ENCODE assay signal across 15 cellular contexts in the genomic region with DNA sequence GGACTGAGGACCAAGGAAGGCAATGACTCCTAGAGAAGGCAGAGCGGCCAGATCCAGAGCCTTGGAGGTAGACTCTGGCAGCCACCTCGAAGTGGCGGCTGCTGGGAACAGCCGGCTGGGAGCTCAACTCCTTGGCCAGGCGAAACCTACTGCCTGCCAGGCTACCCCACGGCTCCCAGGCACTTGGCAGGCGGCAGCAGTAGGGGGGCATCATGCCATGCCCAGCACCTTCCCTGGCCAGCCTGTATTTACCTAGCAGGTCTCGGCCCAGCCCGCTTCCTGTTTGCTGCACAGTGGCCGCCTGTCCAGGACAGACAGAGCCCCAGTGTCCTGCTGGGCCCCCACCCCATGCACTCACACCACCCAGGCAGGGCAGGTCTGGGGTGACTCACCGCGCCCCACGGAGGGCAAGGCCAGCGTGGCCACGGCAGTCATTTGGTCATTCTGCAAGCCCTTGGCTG. TPM values are rescaled to one million over a fixed set of nuclear protein-coding genes. Genes with fewer than 3 reads are reported as not detected.
A peak's percentile ranks its signal among the peaks of the same experiment; 100 is the strongest.
DNase-seq lines count a peak whose midpoint lies in the region; ATAC-seq and TF ChIP-seq lines count a peak whose summit lies in the region.
"Had no signal": no experiment of that assay in that cellular context is flagged by ENCODE, and none has a peak within 500 bp of the region (broad histone marks: within the 10 kb centered on the region; RNA-seq: fewer than 3 reads in every experiment).

No MANE protein-coding gene starts in this region.

- peaks cover 8% of the 10 kb centered on the region in 2 donors for H3K4me1 Mint-ChIP-seq in natural killer cell treated with Interleukin-12 subunit alpha and Interleukin-12 subunit beta and Interleukin-15 and Interleukin-18, amount 100 ng/mL, for 72 hours (ENCODE audit: low read depth in 2 of 2)
- H3K4me1 Mint-ChIP-seq: stimulated activated naive B cell treated with anti-CD40 and anti-IgM and Interleukin-4, amounts not matched to agents 10 μg/mL and 1 μg/mL and 100 μg/mL, for 72 hours had no signal

- TF ChIP-seq CTCF in lower lobe of right lung (IDR thresholded peaks at IDR 0.05): no peak

- no peak overlapping the region for H3K4me3 ChIP-seq in lower lobe of right lung

- no peak overlapping the region for H3K27ac Mint-ChIP-seq in natural killer cell treated with Interleukin-12 subunit alpha and Interleukin-12 subunit beta and Interleukin-15 and Interleukin-18, amount 100 ng/mL, for 72 hours
- H3K27ac Mint-ChIP-seq: activated naive CD8-positive, alpha-beta T cell; HFFc6; memory B cell; stimulated activated naive B cell treated with anti-CD40 and anti-IgM and Interleukin-4, amounts not matched to agents 10 μg/mL and 1 μg/mL and 100 μg/mL, for 72 hours had no signal

- DNase-seq in COR-L47 (lab: John Stamatoyannopoulos, UW) (peak; percentile 24), NCI-H446 (lab: John Stamatoyannopoulos, UW) (peak; percentile 68 to 92), cerebellum (ENCODE audit: low spot score) (peak; percentile 82), lower lobe of right lung (no peak)
- DNase-seq in natural killer cell treated with Interleukin-12 subunit alpha and Interleukin-12 subunit beta and Interleukin-15 and Interleukin-18, amount 100 ng/mL, for 72 hours (ENCODE audit: low spot score): no peak
- DNase-seq in stimulated activated naive CD4-positive, alpha-beta T cell (lab: John Stamatoyannopoulos, UW): no peak
- DNase-seq: GDM1; HFFc6; NCI-H2227 treated with DMSO at 0.1 percent for 48 hours; stimulated activated naive B cell treated with anti-CD40 and anti-IgM and Interleukin-4, amounts not matched to agents 10 μg/mL and 1 μg/mL and 100 μg/mL, for 72 hours had no signal

- H3K27ac ChIP-seq in lower lobe of right lung: no peak overlapping the region
- H3K27ac ChIP-seq: parathyroid adenoma had no signal

- H3K36me3 Mint-ChIP-seq in natural killer cell treated with Interleukin-12 subunit alpha and Interleukin-12 subunit beta and Interleukin-15 and Interleukin-18, amount 100 ng/mL, for 72 hours: no peaks in the 10 kb centered on the region
- H3K36me3 Mint-ChIP-seq: activated naive CD8-positive, alpha-beta T cell; memory B cell; stimulated activated naive B cell treated with anti-CD40 and anti-IgM and Interleukin-4, amounts not matched to agents 10 μg/mL and 1 μg/mL and 100 μg/mL, for 72 hours had no signal

- no peaks in the 10 kb centered on the region for H3K9me3 Mint-ChIP-seq in natural killer cell treated with Interleukin-12 subunit alpha and Interleukin-12 subunit beta and Interleukin-15 and Interleukin-18, amount 100 ng/mL, for 72 hours
- H3K9me3 Mint-ChIP-seq: HFFc6; memory B cell; stimulated activated naive B cell treated with anti-CD40 and anti-IgM and Interleukin-4, amounts not matched to agents 10 μg/mL and 1 μg/mL and 100 μg/mL, for 72 hours had no signal

- peak; percentile 11 to 16 for ATAC-seq in lower lobe of right lung
- ATAC-seq in HG02588 (IDR thresholded peaks at IDR 0.05; ENCODE audit: unreplicated experiment): no peak
- no peak for ATAC-seq in natural killer cell treated with Interleukin-12 subunit alpha and Interleukin-12 subunit beta and Interleukin-15 and Interleukin-18, amount 100 ng/mL, for 72 hours
- ATAC-seq in HG03159 (IDR thresholded peaks at IDR 0.05; ENCODE audit: unreplicated experiment): no peak
- ATAC-seq: stimulated activated naive B cell treated with anti-CD40 and anti-IgM and Interleukin-4, amounts not matched to agents 10 μg/mL and 1 μg/mL and 100 μg/mL, for 72 hours had no signal

- peaks cover 8 to 16% of the 10 kb centered on the region in 2 donors for H3K27me3 Mint-ChIP-seq in natural killer cell treated with Interleukin-12 subunit alpha and Interleukin-12 subunit beta and Interleukin-15 and Interleukin-18, amount 100 ng/mL, for 72 hours

- H3K9me3 ChIP-seq in lower lobe of right lung: no peaks in the 10 kb centered on the region

- H3K36me3 ChIP-seq in lower lobe of right lung: no peaks in the 10 kb centered on the region

- no peaks in the 10 kb centered on the region for H3K4me1 ChIP-seq in lower lobe of right lung
- H3K4me1 ChIP-seq: parathyroid adenoma had no signal

- H3K4me3 Mint-ChIP-seq in natural killer cell treated with Interleukin-12 subunit alpha and Interleukin-12 subunit beta and Interleukin-15 and Interleukin-18, amount 100 ng/mL, for 72 hours: no peak overlapping the region
- H3K4me3 Mint-ChIP-seq: activated naive CD8-positive, alpha-beta T cell; HFFc6; memory B cell; stimulated activated naive B cell treated with anti-CD40 and anti-IgM and Interleukin-4, amounts not matched to agents 10 μg/mL and 1 μg/mL and 100 μg/mL, for 72 hours had no signal

- intact Hi-C loops in lower lobe of right lung (cut with DNase I): no loop called here

- H3K27me3 ChIP-seq in lower lobe of right lung (ENCODE audit: low read depth): no peaks in the 10 kb centered on the region

RNA-seq across cellular contexts. Expression of a gene that starts 10.2 kb away (rescaled TPM):
- total RNA-seq in cerebellum (0.27 TPM), lower lobe of right lung (7.7 TPM)
- total RNA-seq in natural killer cell treated with Interleukin-12 subunit alpha and Interleukin-12 subunit beta and Interleukin-15 and Interleukin-18, amount 100 ng/mL, for 72 hours: not detected

RNA-seq across cellular contexts. Expression of a gene that starts 57.4 kb away (rescaled TPM):
- 14.0 TPM for total RNA-seq in cerebellum
- 45.3 TPM for total RNA-seq in lower lobe of right lung
- total RNA-seq in natural killer cell treated with Interleukin-12 subunit alpha and Interleukin-12 subunit beta and Interleukin-15 and Interleukin-18, amount 100 ng/mL, for 72 hours: 10 to 100 TPM; 29.7 to 31.2 TPM

Comparison
In these comparisons a context has a peak if more than half of its experiments do, and no peak if none do; other contexts are left out.
1. DNase-seq: peak in COR-L47 (single experiment), NCI-H446 (2 of 2) and cerebellum (single experiment); none in lower lobe of right lung (single experiment), natural killer cell treated with Interleukin-12 subunit alpha and Interleukin-12 subunit beta and Interleukin-15 and Interleukin-18, amount 100 ng/mL, for 72 hours (single experiment) and stimulated activated naive CD4-positive, alpha-beta T cell (0 of 6).
2. ATAC-seq: peak in lower lobe of right lung (2 of 2); none in HG02588 (single experiment), natural killer cell treated with Interleukin-12 subunit alpha and Interleukin-12 subunit beta and Interleukin-15 and Interleukin-18, amount 100 ng/mL, for 72 hours (0 of 2) and HG03159 (single experiment).